Comparison of ENCODE assay signal across 16 cellular contexts in genomic region chr11:76794371-76795284, GRCh38. TPM values are rescaled to one million over a fixed set of nuclear protein-coding genes. Genes with fewer than 3 reads are reported as not detected.
DNase-seq lines count a peak whose midpoint lies in the region; ATAC-seq, FAIRE-seq and TF ChIP-seq lines count a peak whose summit lies in the region.
"Had no signal": no experiment of that assay in that cellular context is flagged by ENCODE, and none has a peak within 500 bp of the region (broad histone marks: within the 10 kb centered on the region; RNA-seq: fewer than 3 reads in every experiment).

No MANE protein-coding gene starts in this region.

- peaks cover 30% of the 10 kb centered on the region; the same call in 2 of the 3 replicates for H3K36me3 ChIP-seq in K562 (ENCODE audit: control insufficient read depth, insufficient read depth, low read length)
- H3K36me3 ChIP-seq in mesendoderm (ENCODE audit: control insufficient read depth, insufficient read depth, low read length): peaks cover 3% of the 10 kb centered on the region
- peaks cover 12 to 15% of the 10 kb centered on the region in 2 donors for H3K36me3 ChIP-seq in thyroid gland
- H3K36me3 ChIP-seq in mucosa of descending colon (ENCODE audit: low read depth): no peaks in the 10 kb centered on the region

- no peaks in the 10 kb centered on the region for H3K27me3 ChIP-seq in K562 (ENCODE audit: control insufficient read depth in 2 of 2, insufficient read depth in 2 of 2, low read length in 2 of 2)
- H3K27me3 ChIP-seq in mesendoderm (ENCODE audit: insufficient read depth, low read length, poor library complexity): no peaks in the 10 kb centered on the region
- no peaks in the 10 kb centered on the region for H3K27me3 ChIP-seq in thyroid gland

- no peak for FAIRE-seq in K562 (lab: Jason Lieb, UNC)

- H2AK5ac ChIP-seq in mesendoderm (ENCODE audit: low read length): no peak overlapping the region

- no peak overlapping the region for H2AFZ ChIP-seq in K562 (ENCODE audit: low read depth, low read length)

- H4K8ac ChIP-seq in mesendoderm (ENCODE audit: low read depth, low read length): no peak overlapping the region

- ATAC-seq in K562 (no peak), HG03095 (IDR thresholded peaks at IDR 0.05; ENCODE audit: unreplicated experiment) (no peak), mucosa of descending colon (no peak)
- ATAC-seq: HCT116 had no signal

- peak overlapping the region; percentile 11 for H3K56ac ChIP-seq in mesendoderm (ENCODE audit: low read length)

- H2BK5ac ChIP-seq in mesendoderm (ENCODE audit: low read length): no peak overlapping the region

- H3K4me3 ChIP-seq in K562 (no peak overlapping the region), mesendoderm (ENCODE audit: low read length) (no peak overlapping the region), thyroid gland (replicated peaks in 1 of 3) (no peak overlapping the region), mucosa of descending colon (no peak overlapping the region)

- peaks cover 5% of the 10 kb centered on the region for H3K9me1 ChIP-seq in K562 (ENCODE audit: control insufficient read depth, insufficient read depth, low read length)

- POLR2A ChIA-PET in K562 (lab: Yijun Ruan, JAX): interaction anchor here (1.1 to 1.6 kb wide), 2 partner anchors 10 to 68 kb away, joined by 3 to 6 read pairs; no protein-coding TSS in a partner anchor

- no TSS peak for BruUV-seq in K562 (replicated peaks; lab: Mats Ljungman, UMichigan)

- peaks cover 7 to 26% of the 10 kb centered on the region in 2 experiments; a peak in 4 of 5 replicates for H3K4me1 ChIP-seq in K562 (replicated peaks in 1 of 2; ENCODE audit: control insufficient read depth in 2 of 2, insufficient read depth in 2 of 2, low read length in 2 of 2)
- H3K4me1 ChIP-seq in mesendoderm (ENCODE audit: control insufficient read depth, low read depth, low read length): peaks cover 14% of the 10 kb centered on the region
- peaks cover 21 to 69% of the 10 kb centered on the region in 2 donors for H3K4me1 ChIP-seq in thyroid gland
- peaks cover 15% of the 10 kb centered on the region for H3K4me1 ChIP-seq in mucosa of descending colon (ENCODE audit: low read depth)

- peaks cover 3% of the 10 kb centered on the region for H4K20me1 ChIP-seq in K562 (replicated peaks; ENCODE audit: control insufficient read depth, insufficient read depth, low read length)

- intact Hi-C loops in K562 (cut with micrococcal nuclease): no loop called here
- intact Hi-C loops in thyroid gland (cut with DNase I): no loop called here
- intact Hi-C loops in mucosa of descending colon (cut with DNase I, micrococcal nuclease): loop anchor here (5.0 kb wide), 1 partner anchor 62 kb away; no protein-coding TSS in a partner anchor

- TF ChIP-seq POLR2A in K562 (conservative IDR thresholded peaks at IDR 0.05) (no peak), thyroid gland (IDR thresholded peaks at IDR 0.05) (no peak)

- H3K18ac ChIP-seq in mesendoderm (ENCODE audit: low read length): no peak overlapping the region

- DNase-seq in GM20000 (ENCODE audit: low spot score) (peak; percentile 4), K562 (ENCODE audit: extremely low read depth in 1 of 4, low spot score in 3 of 4) (no peak), mesendoderm (no peak), thyroid gland (no peak), SKM-1 treated with dmso at 0.1 percent for 144 hours (lab: John Stamatoyannopoulos, UW; ENCODE audit: unreplicated experiment) (no peak), mucosa of descending colon (no peak)
- DNase-seq: activated effector memory CD4-positive, alpha-beta T cell treated with anti-CD3 and anti-CD28 coated beads, Interleukin-2, amount 50 U/mL, for 16 hours; amygdala; CD4-positive, alpha-beta T cell; DMS79 treated with DMSO at 0.1 percent for 48 hours; IMR-90; NCI-H2081 treated with DMSO at 0.1 percent for 48 hours; NCI-H748 treated with DMSO at 0.1 percent for 48 hours; substantia nigra had no signal

- in situ Hi-C loops in K562 (cut with MboI): no loop called here

- no peak overlapping the region for H4K5ac ChIP-seq in mesendoderm (ENCODE audit: low read length)

- no peak overlapping the region for H3K27ac ChIP-seq in K562 (ENCODE audit: extremely low read depth, low read depth, low read length)
- no peak overlapping the region for H3K27ac ChIP-seq in mesendoderm (ENCODE audit: low read depth, low read length)
- H3K27ac ChIP-seq in thyroid gland: peak overlapping the region in 2 of 3 donors; percentile 36 to 68

- TF ChIP-seq EP300 in K562 (IDR thresholded peaks at IDR 0.05; ENCODE audit: low read length): no peak

- H3K9me3 ChIP-seq in K562 (replicated peaks; ENCODE audit: control insufficient read depth, insufficient read depth, low read depth, low read length) (0 out of 2 replicates have a peak, but pooled peaks cover 3% of the 10 kb centered on the region), thyroid gland (no peaks in the 10 kb centered on the region), mucosa of descending colon (no peaks in the 10 kb centered on the region)

- H3K23ac ChIP-seq in mesendoderm (ENCODE audit: low read length): peak overlapping the region; percentile 34

- no peak overlapping the region for H3K4me2 ChIP-seq in K562 (ENCODE audit: insufficient read depth, low read length)
- no peak overlapping the region for H3K4me2 ChIP-seq in mesendoderm (ENCODE audit: low read length)

- CTCF ChIA-PET in K562 (lab: Yijun Ruan, JAX; ENCODE audit: low intra/inter-chr PET ratio): no interaction called here

- no peak for TF ChIP-seq RAD21 in K562 (CRISPR knock-in tag; conservative IDR thresholded peaks at IDR 0.05 in 1 of 2, IDR thresholded peaks at IDR 0.05 in 1 of 2)

- peaks cover 29% of the 10 kb centered on the region for H3K79me1 ChIP-seq in mesendoderm (ENCODE audit: low read length)

- H3K9ac ChIP-seq in K562 (ENCODE audit: insufficient read depth in 1 of 2, low read depth in 2 of 2, low read length in 2 of 2) (peak overlapping the region in 1 of 2 experiments; percentile 64; a peak in 2 of 4 replicates), mesendoderm (ENCODE audit: low read length) (peak overlapping the region; percentile 36)

- peaks cover 43% of the 10 kb centered on the region for H3K79me2 ChIP-seq in K562 (ENCODE audit: control insufficient read depth, insufficient read depth, low read length)
- H3K79me2 ChIP-seq in mesendoderm (ENCODE audit: control insufficient read depth, insufficient read depth, low read length): peaks cover 64% of the 10 kb centered on the region

- TF ChIP-seq CTCF in GM20000 (IDR thresholded peaks at IDR 0.05; ENCODE audit: extremely low read depth, missing control alignments) (no peak), K562 (IDR thresholded peaks at IDR 0.05 in 2 of 3, conservative IDR thresholded peaks at IDR 0.05 in 1 of 3; ENCODE audit: insufficient read depth in 2 of 3, low read depth in 1 of 3, low read length in 3 of 3) (no peak), thyroid gland (IDR thresholded peaks at IDR 0.05) (no peak), mucosa of descending colon (IDR thresholded peaks at IDR 0.05) (no peak)

- no peak overlapping the region for H3K4ac ChIP-seq in mesendoderm (ENCODE audit: low read depth, low read length)

- 80% methylated on average over 12 of the region's 12 CpGs for WGBS in K562 (ENCODE audit: insufficient coverage, low coverage, missing lambda C conversion rate)
- no CpG with 5 or more reads among the region's 12 CpGs for WGBS in mesendoderm (ENCODE audit: extremely low coverage, insufficient coverage, low lambda C conversion rate)
- WGBS in thyroid gland, 2 donors: 87 to 88% methylated on average over 7 to 12 of the region's 12 CpGs

- H2BK15ac ChIP-seq in mesendoderm (replicated peaks; ENCODE audit: low read depth): no peak overlapping the region

- H2BK120ac ChIP-seq in mesendoderm (ENCODE audit: low read depth, low read length): no peak overlapping the region

TF ChIP-seq in K562, 482 proteins besides CTCF, POLR2A, EP300 and RAD21:
- TF ChIP-seq NFE2L1 (tag; IDR thresholded peaks at IDR 0.05; ENCODE audit: borderline replicate concordance, low read depth) (no peak), RBM25 (IDR thresholded peaks at IDR 0.05; ENCODE audit: low read depth, low read length, severe bottlenecking) (peak; percentile 43)

RNA-seq across cellular contexts. Expression of gene TSKU, which starts 11.5 kb away (rescaled TPM):
- total RNA-seq in K562 (2011; cell fraction: chromatin; rRNA removed; ENCODE audit: low replicate concordance): 11.1 and 28.4 TPM in 2 replicates
- total RNA-seq in K562 (2011; cell fraction: nucleolus; rRNA removed): 25.8 and 29.7 TPM in 2 replicates
- total RNA-seq in K562 (2011; cell fraction: nucleoplasm; rRNA removed): 21.8 and 26.4 TPM in 2 replicates
- total RNA-seq in K562 (2014; rRNA removed) (8.4 and 14.1 TPM in 2 replicates), K562 (2014; rRNA removed; fragmentation: Illumina TruSeq; extraction: Trizol) (3.3 and 4.2 TPM in 2 replicates), K562 (2015; rRNA removed; fragmentation: Illumina TruSeq; extraction: Trizol) (6.6 and 6.8 TPM in 2 replicates), K562 (2021) (11.9 and 14.1 TPM in 2 replicates), thyroid gland (100 to 1,000 TPM in 2 of 4 donors, 10 to 100 TPM in 2; 95.6 to 152 (median 99.2) TPM), mucosa of descending colon (10 to 100 TPM; 21.5 to 42.9 (median 41.8) TPM)
- polyA plus RNA-seq in K562 (2011; rRNA removed) (10.1 and 13.8 TPM in 2 replicates), K562 (2014; fragmentation: Illumina TruSeq; extraction: Trizol) (8.4 and 12.1 TPM in 2 replicates), K562 (2014; fragmentation: Nextera tagmentation; extraction: Ambion mirVana) (1 to 10 TPM in 1 of 2 experiments, under 1 TPM in 1; 0.60 to 1.0 TPM), K562 (2014; rRNA removed) (9.1 and 12.3 TPM in 2 replicates)
- 13.9 and 37.3 TPM in 2 replicates for polyA plus RNA-seq in K562 (2011; cell fraction: cytosol; rRNA removed)
- 7.1 and 14.0 TPM in 2 replicates for polyA plus RNA-seq in K562 (2011; cell fraction: nucleus; rRNA removed)
- 11.1 and 12.1 TPM in 2 replicates for polyA plus RNA-seq in K562 (2012)
- polyA minus RNA-seq in K562 (2011; rRNA and poly(A)+ RNA removed): 7.3 and 10.2 TPM in 2 replicates
- 11.4 and 12.7 TPM in 2 replicates for polyA minus RNA-seq in K562 (2011; cell fraction: cytosol; rRNA and poly(A)+ RNA removed)
- polyA minus RNA-seq in K562 (2011; cell fraction: nucleus; rRNA and poly(A)+ RNA removed): 12.3 and 13.4 TPM in 2 replicates
- 62.6 TPM for polyA plus RNA-seq in mesendoderm (2013, experiment 1 of 2)
- polyA plus RNA-seq in mesendoderm (2013, experiment 2 of 2): 61.3 TPM

Comparison
In these comparisons a context has a peak if more than half of its experiments do, and no peak if none do; other contexts are left out.
1. H3K27ac ChIP-seq: peak in thyroid gland (2 of 3); none in K562 (single experiment) and mesendoderm (single experiment).
2. intact Hi-C loops: an anchor here in mucosa of descending colon (5.0 kb wide); none called in K562 and thyroid gland.